In genomic region chr14:50233335-50234250, GRCh38 we compare ENCODE assay signal across 11 cellular contexts. TPM values are rescaled to one million over a fixed set of nuclear protein-coding genes. Genes with fewer than 3 reads are reported as not detected.
DNase-seq lines count a peak whose midpoint lies in the region; ATAC-seq and TF ChIP-seq lines count a peak whose summit lies in the region.
"Had no signal": no experiment of that assay in that cellular context is flagged by ENCODE, and none has a peak within 500 bp of the region (broad histone marks: within the 10 kb centered on the region; RNA-seq: fewer than 3 reads in every experiment).

No MANE protein-coding gene starts in this region.

- intact Hi-C loops in posterior vena cava (cut with DNase I): no loop called here

- no peak for ATAC-seq in GM18858 (IDR thresholded peaks at IDR 0.05; ENCODE audit: unreplicated experiment)
- ATAC-seq in GM21390 (IDR thresholded peaks at IDR 0.05; ENCODE audit: unreplicated experiment): no peak

- peaks cover 30% of the 10 kb centered on the region for H3K4me1 Mint-ChIP-seq in T-helper 1 cell treated with Interleukin-12 subunit alpha and Interleukin-12 subunit beta and Interleukin-4 antibody, amounts not matched to agents 30 μg/mL and 1 μg/mL, for 36 hours (ENCODE audit: low read depth)
- peaks cover 19% of the 10 kb centered on the region for H3K4me1 Mint-ChIP-seq in progenitor cell of endocrine pancreas (ENCODE audit: low read depth)

- peak overlapping the region; percentile 88 for H3K27ac ChIP-seq in 22Rv1
- H3K27ac ChIP-seq: epithelial cell of prostate had no signal

- peaks cover 18% of the 10 kb centered on the region for H3K9me3 Mint-ChIP-seq in T-helper 1 cell treated with Interleukin-12 subunit alpha and Interleukin-12 subunit beta and Interleukin-4 antibody, amounts not matched to agents 30 μg/mL and 1 μg/mL, for 36 hours
- H3K9me3 Mint-ChIP-seq in progenitor cell of endocrine pancreas (ENCODE audit: low read depth): peaks cover 3% of the 10 kb centered on the region

- peaks cover 4% of the 10 kb centered on the region for H3K27me3 Mint-ChIP-seq in T-helper 1 cell treated with Interleukin-12 subunit alpha and Interleukin-12 subunit beta and Interleukin-4 antibody, amounts not matched to agents 30 μg/mL and 1 μg/mL, for 36 hours (ENCODE audit: low read depth)
- no peaks in the 10 kb centered on the region for H3K27me3 Mint-ChIP-seq in progenitor cell of endocrine pancreas

- peak; percentile 59 for DNase-seq in ELR (ENCODE audit: low read depth)
- peak; percentile 16 for DNase-seq in fibroblast of gingiva (ENCODE audit: low read depth)
- no peak for DNase-seq in progenitor cell of endocrine pancreas (ENCODE audit: low spot score, unreplicated experiment)
- no peak for DNase-seq in posterior vena cava (ENCODE audit: low spot score)
- DNase-seq: DND-41, NCI-H226 had no signal

- no peak for TF ChIP-seq CTCF in 22Rv1 (IDR thresholded peaks at IDR 0.05)
- no peak for TF ChIP-seq CTCF in progenitor cell of endocrine pancreas (IDR thresholded peaks at IDR 0.05; ENCODE audit: unreplicated experiment)

- peak overlapping the region; percentile 53 for H3K27ac Mint-ChIP-seq in T-helper 1 cell treated with Interleukin-12 subunit alpha and Interleukin-12 subunit beta and Interleukin-4 antibody, amounts not matched to agents 30 μg/mL and 1 μg/mL, for 36 hours
- no peak overlapping the region for H3K27ac Mint-ChIP-seq in progenitor cell of endocrine pancreas

- H3K4me3 Mint-ChIP-seq in T-helper 1 cell treated with Interleukin-12 subunit alpha and Interleukin-12 subunit beta and Interleukin-4 antibody, amounts not matched to agents 30 μg/mL and 1 μg/mL, for 36 hours: no peak overlapping the region
- H3K4me3 Mint-ChIP-seq in progenitor cell of endocrine pancreas (ENCODE audit: low read depth): no peak overlapping the region

- H3K36me3 Mint-ChIP-seq in T-helper 1 cell treated with Interleukin-12 subunit alpha and Interleukin-12 subunit beta and Interleukin-4 antibody, amounts not matched to agents 30 μg/mL and 1 μg/mL, for 36 hours (ENCODE audit: low read depth): peaks cover 13% of the 10 kb centered on the region
- H3K36me3 Mint-ChIP-seq in progenitor cell of endocrine pancreas (ENCODE audit: insufficient read depth): peaks cover 3% of the 10 kb centered on the region

RNA-seq across cellular contexts. Expression of gene SOS2, which starts 2.2 kb away (rescaled TPM):
- total RNA-seq in progenitor cell of endocrine pancreas (34.2 and 35.7 TPM in 2 replicates), posterior vena cava (10 to 100 TPM; 41.2 to 43.8 TPM)

Comparison
In these comparisons a context has a peak if more than half of its experiments do, and no peak if none do; other contexts are left out.
1. DNase-seq: peak in ELR (single experiment) and fibroblast of gingiva (single experiment); none in progenitor cell of endocrine pancreas (single experiment) and posterior vena cava (single experiment).